In genomic region chr1:47942238-47942629, GRCh38 we compare ENCODE assay signal across 20 cellular contexts. TPM values are rescaled to one million over a fixed set of nuclear protein-coding genes. Genes with fewer than 3 reads are reported as not detected.
DNase-seq lines count a peak whose midpoint lies in the region; ATAC-seq and TF ChIP-seq lines count a peak whose summit lies in the region.
"Had no signal": no experiment of that assay in that cellular context is flagged by ENCODE, and none has a peak within 500 bp of the region (broad histone marks: within the 10 kb centered on the region; RNA-seq: fewer than 3 reads in every experiment).

No MANE protein-coding gene starts in this region.

- H3K27ac ChIP-seq in RWPE2 (ENCODE audit: poor library complexity, severe bottlenecking) = no peak overlapping the region
- H3K27ac ChIP-seq: ascending aorta had no signal

- H3K4me1 ChIP-seq in RWPE2 (ENCODE audit: insufficient read depth, poor library complexity, severe bottlenecking) (peaks cover 10% of the 10 kb centered on the region), mucosa of descending colon (ENCODE audit: low read depth) (peaks cover 1% of the 10 kb centered on the region)
- H3K4me1 ChIP-seq: ascending aorta had no signal

- no peaks in the 10 kb centered on the region for H3K27me3 ChIP-seq in RWPE2 (ENCODE audit: insufficient read depth, poor library complexity, severe bottlenecking)
- H3K27me3 ChIP-seq: ascending aorta had no signal

- ATAC-seq in RWPE2 (ENCODE audit: low read depth) = peak; percentile 28
- peak; percentile 29 for ATAC-seq in mucosa of descending colon
- ATAC-seq: activated naive CD4-positive, alpha-beta T cell treated with anti-CD3 and anti-CD28 coated beads, Interleukin-2, amount 50 U/mL, for 72 hours; GM23338; T-helper 17 cell had no signal

- intact Hi-C loops in mucosa of descending colon (cut with DNase I, micrococcal nuclease) = no loop called here

- peak; percentile 66 for DNase-seq in Caki2 (ENCODE audit: low read depth)
- no peak for DNase-seq in RWPE2 (ENCODE audit: low spot score)
- peak; percentile 49 for DNase-seq in glomerular visceral epithelial cell (ENCODE audit: extremely low spot score)
- DNase-seq in mucosa of descending colon = no peak
- no peak for DNase-seq in NCI-H226
- no peak for DNase-seq in GM10266 (ENCODE audit: extremely low spot score)
- DNase-seq in GDM1 (lab: John Stamatoyannopoulos, UW) = no peak
- DNase-seq in AG20443 (ENCODE audit: low spot score) = no peak
- DNase-seq: activated CD4-positive, alpha-beta T cell treated with anti-CD3 and anti-CD28 coated beads, Interleukin-2, amount 50 U/mL, for 1 hour; DMS79 treated with DMSO at 0.1 percent for 48 hours; effector memory CD4-positive, alpha-beta T cell; left cardiac atrium; NCI-H1092; NCI-H2227 treated with DMSO at 0.1 percent for 48 hours; OCI-M1; SIG-M5; T-helper 17 cell had no signal

- H3K36me3 ChIP-seq in RWPE2 (ENCODE audit: low read depth) (no peaks in the 10 kb centered on the region), mucosa of descending colon (ENCODE audit: low read depth) (no peaks in the 10 kb centered on the region)
- H3K36me3 ChIP-seq: ascending aorta had no signal

- TF ChIP-seq CTCF in RWPE2 (IDR thresholded peaks at IDR 0.05; ENCODE audit: poor library complexity, severe bottlenecking) = no peak
- no peak for TF ChIP-seq CTCF in mucosa of descending colon (IDR thresholded peaks at IDR 0.05)
- TF ChIP-seq CTCF in GM10266 (IDR thresholded peaks at IDR 0.05; ENCODE audit: control insufficient read depth, insufficient read depth, low read depth, missing control alignments) = no peak

- H3K9me3 ChIP-seq in RWPE2 (ENCODE audit: severe bottlenecking) (no peaks in the 10 kb centered on the region), mucosa of descending colon (no peaks in the 10 kb centered on the region)
- H3K9me3 ChIP-seq: ascending aorta had no signal

- in situ Hi-C loops in Caki2 (cut with HindIII; ENCODE audit: low pct_unique_long_range_greater_than_20kb, low sequenced_read_pairs) = no loop called here

- H3K4me3 ChIP-seq in RWPE2 (ENCODE audit: severe bottlenecking) = no peak overlapping the region
- no peak overlapping the region for H3K4me3 ChIP-seq in mucosa of descending colon
- H3K4me3 ChIP-seq: ascending aorta, GM23338 had no signal

RNA-seq across cellular contexts. Expression of gene TRABD2B, which starts 55.0 kb away (rescaled TPM):
- total RNA-seq in Caki2 (2014; rRNA removed; shearing (Covaris generic); ENCODE audit: low replicate concordance) = 0.57 and 0.96 TPM in 2 replicates
- total RNA-seq in mucosa of descending colon = 1 to 10 TPM in 2 of 3 donors, under 1 TPM in 1; 0.35 to 2.0 (median 2.0) TPM
- total RNA-seq: activated naive CD4-positive, alpha-beta T cell treated with anti-CD3 and anti-CD28 coated beads, Interleukin-2, amount 50 U/mL, for 72 hours; T-helper 17 cell had no signal

Comparison
In these comparisons a context has a peak if more than half of its experiments do, and no peak if none do; other contexts are left out.
1. DNase-seq: peak in Caki2 (single experiment) and glomerular visceral epithelial cell (single experiment); none in RWPE2 (single experiment), mucosa of descending colon (0 of 3), NCI-H226 (single experiment), GM10266 (single experiment), GDM1 (single experiment) and AG20443 (single experiment).